In the genomic region with DNA sequence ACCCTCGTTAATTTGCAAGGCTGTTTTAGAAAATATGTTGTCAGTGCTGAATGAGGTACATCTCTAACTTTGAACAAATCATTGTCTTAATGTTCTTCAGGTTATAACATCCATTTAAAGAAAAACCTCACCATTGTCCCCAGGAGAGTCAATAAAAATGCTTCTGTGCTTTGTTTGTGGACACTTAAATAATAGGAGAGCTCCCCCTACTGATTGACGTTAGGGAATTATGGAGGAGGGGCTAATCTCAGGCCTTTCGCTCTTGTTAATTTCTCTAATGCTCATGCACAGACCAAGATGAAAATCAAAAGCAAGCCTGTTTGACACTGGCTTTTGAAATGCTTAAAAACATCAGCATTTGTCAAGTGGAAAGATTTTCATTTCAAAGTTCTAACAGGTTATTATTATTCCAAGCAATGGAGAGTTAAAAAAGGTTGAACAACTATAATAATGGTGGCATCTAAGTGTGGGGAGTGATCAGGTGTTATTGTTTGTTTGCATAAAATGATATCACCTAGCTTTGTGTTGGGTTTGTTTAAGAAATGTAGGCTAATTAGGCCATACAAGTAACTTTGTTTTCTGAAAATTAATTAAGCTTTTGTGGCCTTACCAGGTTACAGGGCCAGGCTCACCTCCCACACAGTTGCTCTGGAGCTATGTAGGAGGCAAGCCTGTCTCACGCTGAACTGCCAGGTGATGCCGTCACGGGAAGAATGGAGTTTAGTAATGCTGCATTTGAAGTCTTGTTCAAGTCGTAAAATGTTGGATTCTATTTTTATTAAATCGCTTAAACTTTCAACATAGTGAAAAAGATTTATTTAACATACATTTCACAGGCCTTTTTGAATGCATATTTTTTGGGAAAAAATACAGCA, we compare ENCODE assay signal across 9 cellular contexts. TPM values are rescaled to one million over a fixed set of nuclear protein-coding genes. Genes with fewer than 3 reads are reported as not detected.
DNase-seq lines count a peak whose midpoint lies in the region; ATAC-seq and TF ChIP-seq lines count a peak whose summit lies in the region.
"Had no signal": no experiment of that assay in that cellular context is flagged by ENCODE, and none has a peak within 500 bp of the region (broad histone marks: within the 10 kb centered on the region; RNA-seq: fewer than 3 reads in every experiment).

No MANE protein-coding gene starts in this region.

- no peaks in the 10 kb centered on the region for H3K4me1 ChIP-seq in DND-41 (ENCODE audit: insufficient read depth, low read length)
- H3K4me1 ChIP-seq in mucosa of descending colon (ENCODE audit: low read depth), result no peaks in the 10 kb centered on the region

- H3K27ac ChIP-seq in DND-41 (ENCODE audit: low read length), result no peak overlapping the region
- H3K27ac ChIP-seq: SJCRH30 had no signal

- intact Hi-C loops in mucosa of descending colon (cut with DNase I, micrococcal nuclease) (loop anchor here in 1 of 2 donors (5.0 kb wide), 1 partner anchor 827 kb away; no protein-coding TSS in a partner anchor), lower leg skin (cut with DNase I; ENCODE audit: low total_unique reads) (no loop called here)

- no peaks in the 10 kb centered on the region for H4K20me1 ChIP-seq in DND-41 (ENCODE audit: insufficient read depth, low read length)

- H3K4me3 ChIP-seq in DND-41 (ENCODE audit: low read depth in 1 of 2, low read length in 2 of 2) (no peak overlapping the region), LNCaP clone FGC (ENCODE audit: low read depth, low read length) (no peak overlapping the region), mucosa of descending colon (no peak overlapping the region), lower leg skin (ENCODE audit: low read depth, poor library complexity, severe bottlenecking) (no peak overlapping the region)
- H3K4me3 ChIP-seq: SJCRH30 had no signal

- TF ChIP-seq CTCF in DND-41 (IDR thresholded peaks at IDR 0.05; ENCODE audit: borderline replicate concordance, extremely low read depth, low read length, poor library complexity, severe bottlenecking) (peak; percentile 79), LNCaP clone FGC (IDR thresholded peaks at IDR 0.05; ENCODE audit: control insufficient read depth, extremely low read depth, insufficient read depth) (peak; percentile 68), mucosa of descending colon (IDR thresholded peaks at IDR 0.05) (no peak), lower leg skin (IDR thresholded peaks at IDR 0.05) (no peak)

- H3K9ac ChIP-seq in DND-41 (ENCODE audit: low read depth, low read length), result no peak overlapping the region

- ATAC-seq in DND-41 (ENCODE audit: insufficient read depth, low read depth) (peak; percentile 90), GM21526 (IDR thresholded peaks at IDR 0.05; ENCODE audit: low FRiP score, unreplicated experiment) (peak; percentile 84), mucosa of descending colon (peak; percentile 64)

- no peaks in the 10 kb centered on the region for H3K79me2 ChIP-seq in DND-41 (ENCODE audit: insufficient read depth, low read length)

- H3K4me2 ChIP-seq in DND-41 (ENCODE audit: insufficient read depth, low read length), result no peak overlapping the region

- peaks cover 20% of the 10 kb centered on the region for H3K27me3 ChIP-seq in DND-41 (ENCODE audit: insufficient read depth, low read length, poor library complexity)
- H3K27me3 ChIP-seq: SJCRH30 had no signal

- H3K9me3 ChIP-seq in DND-41 (ENCODE audit: insufficient read depth, low read length, severe bottlenecking) (peaks cover 11% of the 10 kb centered on the region), mucosa of descending colon (peaks cover 3% of the 10 kb centered on the region)
- H3K9me3 ChIP-seq: SJCRH30 had no signal

- no peak overlapping the region for H2AFZ ChIP-seq in DND-41 (ENCODE audit: low read depth, low read length)

- DNase-seq in DND-41 (peak; percentile 7), LNCaP clone FGC (ENCODE audit: low read depth) (peak; percentile 45), RPMI8226 (peak; percentile 56), epidermal melanocyte (ENCODE audit: insufficient read length, low spot score) (peak; percentile 60), mucosa of descending colon (peak in 1 of 3 donors; percentile 21), lower leg skin (ENCODE audit: low spot score in 2 of 2) (no peak), DMS79 (lab: John Stamatoyannopoulos, UW) (no peak)

- TF ChIP-seq POLR2A in lower leg skin (IDR thresholded peaks at IDR 0.05), result no peak

- WGBS in lower leg skin, 2 donors, result 61 to 64% methylated on average over 8 of the region's 8 CpGs

- no peaks in the 10 kb centered on the region for H3K36me3 ChIP-seq in DND-41 (ENCODE audit: insufficient read depth, low read length)
- H3K36me3 ChIP-seq in mucosa of descending colon (ENCODE audit: low read depth), result no peaks in the 10 kb centered on the region
- H3K36me3 ChIP-seq: SJCRH30 had no signal

RNA-seq across cellular contexts. Expression of a gene that starts 51.7 kb away (rescaled TPM):
- total RNA-seq in mucosa of descending colon (not detected), lower leg skin (not detected)
- total RNA-seq: SJCRH30 had no signal

Comparison
In these comparisons a context has a peak if more than half of its experiments do, and no peak if none do; other contexts are left out.
1. DNase-seq: peak in DND-41 (single experiment), LNCaP clone FGC (single experiment), RPMI8226 (single experiment) and epidermal melanocyte (single experiment); none in lower leg skin (0 of 2) and DMS79 (single experiment).
2. CTCF ChIP-seq: peak in DND-41 (single experiment) and LNCaP clone FGC (single experiment); none in mucosa of descending colon (single experiment) and lower leg skin (0 of 3).
3. Peak in every context shown above with its lines, with median percentiles within 50 percentile points of each other: ATAC-seq.